Comparison of ENCODE assay signal across 1 cellular context in the genomic region with DNA sequence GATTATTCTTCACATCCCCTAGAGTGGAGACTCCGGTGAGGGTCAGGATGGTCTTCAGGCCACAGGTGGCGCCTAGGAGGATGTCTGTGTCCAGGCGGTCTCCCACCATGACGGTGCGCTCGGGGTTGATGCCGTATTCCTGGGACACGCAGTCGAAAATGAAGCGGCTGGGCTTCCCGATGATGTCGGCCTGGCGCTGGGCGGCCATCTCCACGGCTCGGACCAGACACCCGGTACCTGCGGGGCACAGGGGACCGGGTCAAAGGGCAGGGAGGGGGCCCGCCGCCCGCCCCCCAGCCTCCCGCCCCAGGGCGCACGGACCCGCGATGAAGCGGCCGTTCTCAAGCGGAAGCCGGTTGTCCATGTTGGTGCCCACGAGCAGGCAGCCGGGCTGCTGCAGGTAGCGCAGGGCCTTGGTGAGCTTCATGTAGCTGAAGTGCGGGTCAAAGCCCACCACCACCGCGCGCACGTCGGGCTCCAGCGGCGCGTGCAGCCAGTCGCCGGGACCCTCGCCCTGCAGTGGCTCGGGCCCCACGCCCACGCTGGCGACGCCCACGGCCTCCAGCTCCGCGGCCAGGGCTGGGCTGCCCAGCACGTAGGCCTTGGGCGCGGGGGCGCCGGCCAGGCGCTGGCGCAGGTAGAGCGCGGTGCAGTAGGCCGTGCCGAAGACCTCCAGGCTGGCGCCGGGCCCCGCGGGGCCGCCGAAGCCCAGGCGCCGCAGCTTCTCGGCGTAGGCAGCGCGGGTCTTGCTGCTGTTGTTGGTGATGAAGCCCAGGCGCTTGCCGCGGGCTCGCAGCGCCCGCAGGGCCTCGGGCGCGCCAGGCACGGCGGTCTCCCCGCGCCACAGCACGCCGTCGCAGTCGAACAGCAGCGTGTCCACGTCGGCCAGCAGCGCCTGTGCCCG.
A peak's percentile ranks its signal among the peaks of the same experiment; 100 is the strongest.
TF ChIP-seq lines count a peak whose summit lies in the region.

No MANE protein-coding gene starts in this region.

TF ChIP-seq in K562, 482 proteins besides CTCF, POLR2A, EP300 and RAD21 (continued from another document):
- TF ChIP-seq, protein P1, sequence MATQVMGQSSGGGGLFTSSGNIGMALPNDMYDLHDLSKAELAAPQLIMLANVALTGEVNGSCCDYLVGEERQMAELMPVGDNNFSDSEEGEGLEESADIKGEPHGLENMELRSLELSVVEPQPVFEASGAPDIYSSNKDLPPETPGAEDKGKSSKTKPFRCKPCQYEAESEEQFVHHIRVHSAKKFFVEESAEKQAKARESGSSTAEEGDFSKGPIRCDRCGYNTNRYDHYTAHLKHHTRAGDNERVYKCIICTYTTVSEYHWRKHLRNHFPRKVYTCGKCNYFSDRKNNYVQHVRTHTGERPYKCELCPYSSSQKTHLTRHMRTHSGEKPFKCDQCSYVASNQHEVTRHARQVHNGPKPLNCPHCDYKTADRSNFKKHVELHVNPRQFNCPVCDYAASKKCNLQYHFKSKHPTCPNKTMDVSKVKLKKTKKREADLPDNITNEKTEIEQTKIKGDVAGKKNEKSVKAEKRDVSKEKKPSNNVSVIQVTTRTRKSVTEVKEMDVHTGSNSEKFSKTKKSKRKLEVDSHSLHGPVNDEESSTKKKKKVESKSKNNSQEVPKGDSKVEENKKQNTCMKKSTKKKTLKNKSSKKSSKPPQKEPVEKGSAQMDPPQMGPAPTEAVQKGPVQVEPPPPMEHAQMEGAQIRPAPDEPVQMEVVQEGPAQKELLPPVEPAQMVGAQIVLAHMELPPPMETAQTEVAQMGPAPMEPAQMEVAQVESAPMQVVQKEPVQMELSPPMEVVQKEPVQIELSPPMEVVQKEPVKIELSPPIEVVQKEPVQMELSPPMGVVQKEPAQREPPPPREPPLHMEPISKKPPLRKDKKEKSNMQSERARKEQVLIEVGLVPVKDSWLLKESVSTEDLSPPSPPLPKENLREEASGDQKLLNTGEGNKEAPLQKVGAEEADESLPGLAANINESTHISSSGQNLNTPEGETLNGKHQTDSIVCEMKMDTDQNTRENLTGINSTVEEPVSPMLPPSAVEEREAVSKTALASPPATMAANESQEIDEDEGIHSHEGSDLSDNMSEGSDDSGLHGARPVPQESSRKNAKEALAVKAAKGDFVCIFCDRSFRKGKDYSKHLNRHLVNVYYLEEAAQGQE (CRISPR knock-in tag; IDR thresholded peaks at IDR 0.05; ENCODE audit: low read depth): peak; percentile 35; the same call in 1 of the 2 replicates
- TF ChIP-seq, protein P2, sequence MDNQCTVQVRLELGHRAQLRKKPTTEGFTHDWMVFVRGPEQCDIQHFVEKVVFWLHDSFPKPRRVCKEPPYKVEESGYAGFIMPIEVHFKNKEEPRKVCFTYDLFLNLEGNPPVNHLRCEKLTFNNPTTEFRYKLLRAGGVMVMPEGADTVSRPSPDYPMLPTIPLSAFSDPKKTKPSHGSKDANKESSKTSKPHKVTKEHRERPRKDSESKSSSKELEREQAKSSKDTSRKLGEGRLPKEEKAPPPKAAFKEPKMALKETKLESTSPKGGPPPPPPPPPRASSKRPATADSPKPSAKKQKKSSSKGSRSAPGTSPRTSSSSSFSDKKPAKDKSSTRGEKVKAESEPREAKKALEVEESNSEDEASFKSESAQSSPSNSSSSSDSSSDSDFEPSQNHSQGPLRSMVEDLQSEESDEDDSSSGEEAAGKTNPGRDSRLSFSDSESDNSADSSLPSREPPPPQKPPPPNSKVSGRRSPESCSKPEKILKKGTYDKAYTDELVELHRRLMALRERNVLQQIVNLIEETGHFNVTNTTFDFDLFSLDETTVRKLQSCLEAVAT (IDR thresholded peaks at IDR 0.05): no peak
- TF ChIP-seq, protein P3, sequence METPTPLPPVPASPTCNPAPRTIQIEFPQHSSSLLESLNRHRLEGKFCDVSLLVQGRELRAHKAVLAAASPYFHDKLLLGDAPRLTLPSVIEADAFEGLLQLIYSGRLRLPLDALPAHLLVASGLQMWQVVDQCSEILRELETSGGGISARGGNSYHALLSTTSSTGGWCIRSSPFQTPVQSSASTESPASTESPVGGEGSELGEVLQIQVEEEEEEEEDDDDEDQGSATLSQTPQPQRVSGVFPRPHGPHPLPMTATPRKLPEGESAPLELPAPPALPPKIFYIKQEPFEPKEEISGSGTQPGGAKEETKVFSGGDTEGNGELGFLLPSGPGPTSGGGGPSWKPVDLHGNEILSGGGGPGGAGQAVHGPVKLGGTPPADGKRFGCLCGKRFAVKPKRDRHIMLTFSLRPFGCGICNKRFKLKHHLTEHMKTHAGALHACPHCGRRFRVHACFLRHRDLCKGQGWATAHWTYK (CRISPR knock-in tag; IDR thresholded peaks at IDR 0.05): 0 out of 2 replicates have a peak, but pooled peaks have one; percentile 15
- TF ChIP-seq ZFP30 (CRISPR knock-in tag; IDR thresholded peaks at IDR 0.05; ENCODE audit: borderline replicate concordance): no peak
